Comparison of ENCODE assay signal across 8 cellular contexts in the genomic region with DNA sequence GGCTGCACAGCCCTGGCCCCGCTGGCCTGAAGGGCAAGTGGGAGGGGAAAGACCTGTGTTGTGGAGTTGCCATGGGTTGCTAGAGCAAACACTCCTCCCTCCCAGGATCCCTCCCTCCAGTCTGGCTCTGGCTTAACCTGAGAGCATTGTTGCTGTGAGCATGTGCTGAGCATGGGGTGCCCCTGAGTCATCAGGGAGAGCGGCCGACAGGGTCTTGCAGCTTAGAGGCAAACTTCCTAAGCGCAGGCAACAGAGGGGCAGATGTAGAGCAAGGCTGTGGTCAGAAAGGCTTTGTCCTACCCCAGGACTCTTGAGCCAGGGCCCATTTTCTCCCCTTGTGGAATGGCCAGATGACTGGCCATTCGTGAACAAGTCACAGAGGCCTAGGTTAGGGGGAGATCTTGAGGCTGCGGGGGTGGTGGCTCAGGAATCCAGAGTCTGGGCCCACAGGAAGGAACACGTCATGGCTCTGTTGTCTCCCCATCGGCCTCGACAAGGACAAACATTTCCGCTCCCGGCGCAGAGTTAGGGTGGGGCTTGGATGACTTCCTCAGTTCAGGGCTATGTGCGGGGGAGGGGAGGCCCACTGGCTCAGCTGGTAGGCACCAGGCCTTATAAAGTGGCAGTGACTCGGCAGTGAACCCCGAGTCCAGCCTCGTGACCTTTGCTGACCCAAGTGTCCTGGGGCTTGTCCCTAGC. TPM values are rescaled to one million over a fixed set of nuclear protein-coding genes. Genes with fewer than 3 reads are reported as not detected.
DNase-seq lines count a peak whose midpoint lies in the region; ATAC-seq and TF ChIP-seq lines count a peak whose summit lies in the region.

No MANE protein-coding gene starts in this region.

- no peaks in the 10 kb centered on the region for H3K79me2 ChIP-seq in MM.1S (ENCODE audit: low read length)

- peak; percentile 79 for DNase-seq in GM06990 (ENCODE audit: extremely low read depth, insufficient read length)
- peak; percentile 62 for DNase-seq in OCI-M2 (lab: John Stamatoyannopoulos, UW; ENCODE audit: unreplicated experiment)
- peak; percentile 91 for DNase-seq in activated T-cell treated with anti-CD3 and anti-CD28 coated beads, Interleukin-2, amount 50 U/mL, for 24 hours
- peak; percentile 87 to 92 for DNase-seq in erythroblast (lab: John Stamatoyannopoulos, UW)
- DNase-seq in mucosa of gallbladder (ENCODE audit: low spot score): peak; percentile 96
- peak; percentile 73 to 81 for DNase-seq in stimulated activated CD8-positive, alpha-beta memory T cell treated with anti-CD3 and anti-CD28 coated beads, Interleukin-4, amount 100 ng/mL, for 4 hours (ENCODE audit: low read depth in 2 of 2, low spot score in 1 of 2)
- no peak for DNase-seq in MM.1S

- peak; percentile 40 for ATAC-seq in HG02981 (IDR thresholded peaks at IDR 0.05; ENCODE audit: unreplicated experiment)

- H3K36me3 Mint-ChIP-seq in activated T-cell treated with anti-CD3 and anti-CD28 coated beads, Interleukin-2, amount 50 U/mL, for 24 hours (ENCODE audit: low read depth): peaks cover 86% of the 10 kb centered on the region

- peaks cover 19% of the 10 kb centered on the region for H3K4me1 ChIP-seq in MM.1S (ENCODE audit: low read length)

- H3K4me3 Mint-ChIP-seq in activated T-cell treated with anti-CD3 and anti-CD28 coated beads, Interleukin-2, amount 50 U/mL, for 24 hours: peak overlapping the region; percentile 80

- H3K4me1 Mint-ChIP-seq in activated T-cell treated with anti-CD3 and anti-CD28 coated beads, Interleukin-2, amount 50 U/mL, for 24 hours (ENCODE audit: low read depth): peaks cover 96% of the 10 kb centered on the region

- H3K27me3 Mint-ChIP-seq in activated T-cell treated with anti-CD3 and anti-CD28 coated beads, Interleukin-2, amount 50 U/mL, for 24 hours: no peaks in the 10 kb centered on the region

- H2AFZ ChIP-seq in MM.1S (ENCODE audit: low read length): no peak overlapping the region

- TF ChIP-seq CTCF in GM06990 (IDR thresholded peaks at IDR 0.05; ENCODE audit: insufficient read depth, low read length, poor library complexity, severe bottlenecking) (no peak), MM.1S (IDR thresholded peaks at IDR 0.05; ENCODE audit: low read length) (no peak)

- no peak overlapping the region for H3K27ac ChIP-seq in MM.1S (ENCODE audit: low read length)

- H3F3A ChIP-seq in MM.1S (ENCODE audit: insufficient read depth, low read length): peaks cover 11% of the 10 kb centered on the region; the same call in 1 of the 2 replicates

- no peaks in the 10 kb centered on the region for H4K20me1 ChIP-seq in MM.1S (ENCODE audit: insufficient read depth, low read length)

- H3K27ac Mint-ChIP-seq in activated T-cell treated with anti-CD3 and anti-CD28 coated beads, Interleukin-2, amount 50 U/mL, for 24 hours: peak overlapping the region; percentile 99

- no peak overlapping the region for H3K4me2 ChIP-seq in MM.1S (ENCODE audit: low read depth, low read length)

- H3K4me3 ChIP-seq in GM06990 (replicated peaks; ENCODE audit: low read depth, low read length): no peak overlapping the region
- no peak overlapping the region for H3K4me3 ChIP-seq in MM.1S (ENCODE audit: low read length)

- no peaks in the 10 kb centered on the region for H3K9me3 Mint-ChIP-seq in activated T-cell treated with anti-CD3 and anti-CD28 coated beads, Interleukin-2, amount 50 U/mL, for 24 hours

- H3K27me3 ChIP-seq in GM06990 (replicated peaks; ENCODE audit: control insufficient read depth, insufficient read depth, low read length) (no peaks in the 10 kb centered on the region), MM.1S (replicated peaks; ENCODE audit: insufficient read depth, low read length) (no peaks in the 10 kb centered on the region)

- peak; percentile 76 for TF ChIP-seq POLR2A in erythroblast (IDR thresholded peaks at IDR 0.05; ENCODE audit: low read length)

- H3K9me3 ChIP-seq in MM.1S (replicated peaks; ENCODE audit: insufficient read depth, low read length): no peaks in the 10 kb centered on the region

- H3K9me2 ChIP-seq in MM.1S (replicated peaks; ENCODE audit: insufficient read depth, low read length): no peaks in the 10 kb centered on the region

- H3K9ac ChIP-seq in MM.1S (ENCODE audit: low read length): no peak overlapping the region

- H3K36me3 ChIP-seq in GM06990 (ENCODE audit: control insufficient read depth, insufficient read depth, low read length) (peaks cover 28% of the 10 kb centered on the region), MM.1S (replicated peaks; ENCODE audit: insufficient read depth, low read length) (no peaks in the 10 kb centered on the region)

RNA-seq across cellular contexts. Expression of a gene that starts 0.4 kb away (rescaled TPM):
- not detected for total RNA-seq in mucosa of gallbladder

RNA-seq across cellular contexts. Expression of a gene that starts 0.8 kb away (rescaled TPM):
- total RNA-seq in mucosa of gallbladder: 7.8 TPM

RNA-seq across cellular contexts. Expression of a gene that starts 7.3 kb away (rescaled TPM):
- total RNA-seq in mucosa of gallbladder: 14.7 TPM

RNA-seq across cellular contexts. Expression of a gene that starts 19.5 kb away (rescaled TPM):
- total RNA-seq in mucosa of gallbladder: 0.37 TPM

RNA-seq across cellular contexts. Expression of a gene that starts 32.2 kb away (rescaled TPM):
- total RNA-seq in mucosa of gallbladder: 1,176 TPM
